Comparison of ENCODE assay signal across 8 cellular contexts in the genomic region with DNA sequence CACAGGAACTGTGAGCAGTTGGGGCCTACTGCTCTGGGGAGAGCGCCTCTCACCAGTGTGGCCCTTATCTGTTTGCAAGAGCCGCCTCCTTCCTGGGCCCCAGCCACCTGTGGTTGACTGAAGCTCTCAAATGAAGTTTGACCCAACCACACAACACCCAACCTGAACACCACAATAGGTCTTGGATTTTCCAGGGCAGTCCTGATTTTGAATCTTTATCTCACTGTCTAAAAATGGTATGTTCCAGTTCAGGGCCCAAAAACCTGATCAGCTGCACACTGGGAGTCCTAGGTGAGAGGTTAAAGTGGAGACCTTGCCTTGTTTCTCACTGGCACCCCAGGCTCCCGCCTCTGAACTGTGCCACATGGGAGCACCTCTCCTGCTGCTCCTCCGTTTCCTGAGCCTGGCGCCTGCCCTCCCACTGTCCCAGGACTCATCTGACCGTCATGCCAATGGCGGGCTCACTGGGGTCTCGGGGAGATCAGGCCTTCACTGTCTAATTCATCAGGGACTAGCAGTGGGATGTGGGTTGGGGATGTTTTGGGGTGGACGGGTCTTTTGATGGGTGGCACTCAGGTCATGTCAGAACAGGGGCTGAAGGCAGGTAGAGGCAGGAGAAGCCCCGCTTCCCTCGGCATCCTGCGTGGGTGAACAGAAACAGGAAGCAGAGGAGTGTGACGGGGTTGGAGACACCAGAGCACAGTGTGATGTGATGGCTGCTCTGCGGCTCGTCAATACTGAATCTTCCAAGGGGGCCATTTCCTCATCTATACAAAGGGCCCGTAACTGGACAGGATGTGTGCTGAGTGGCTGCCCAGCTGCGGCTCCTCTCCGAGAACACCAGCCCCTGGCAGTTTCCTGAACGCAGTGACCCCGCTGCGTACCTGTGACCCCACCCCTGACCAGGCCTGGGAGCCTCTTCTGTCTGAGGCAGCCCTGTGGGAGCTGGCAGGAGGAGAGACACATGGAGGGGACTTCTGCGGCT. TPM values are rescaled to one million over a fixed set of nuclear protein-coding genes. Genes with fewer than 3 reads are reported as not detected.
DNase-seq lines count a peak whose midpoint lies in the region; ATAC-seq and TF ChIP-seq lines count a peak whose summit lies in the region.

No MANE protein-coding gene starts in this region.

- ATAC-seq in GM18505 (IDR thresholded peaks at IDR 0.05; ENCODE audit: unreplicated experiment) (peak; percentile 64), HG03066 (IDR thresholded peaks at IDR 0.05; ENCODE audit: low read depth, unreplicated experiment) (peak; percentile 84)
- ATAC-seq in natural killer cell treated with Interleukin-12 subunit alpha and Interleukin-12 subunit beta and Interleukin-15 and Interleukin-18, amount 100 ng/mL, for 72 hours: peak; percentile 86

- peak overlapping the region; percentile 67 for H3K4me3 Mint-ChIP-seq in natural killer cell treated with Interleukin-12 subunit alpha and Interleukin-12 subunit beta and Interleukin-15 and Interleukin-18, amount 100 ng/mL, for 72 hours

- 89% methylated on average over 20 of the region's 22 CpGs for WGBS in mammary epithelial cell (ENCODE audit: low coverage, missing lambda C conversion rate)

- TF ChIP-seq POLR2A in GM18505 (IDR thresholded peaks at IDR 0.05; ENCODE audit: borderline replicate concordance, extremely low read depth, insufficient read depth, insufficient read length): no peak

- no peaks in the 10 kb centered on the region for H3K27me3 ChIP-seq in mammary epithelial cell (ENCODE audit: insufficient read depth, low read length)

- peak overlapping the region; percentile 90 to 97 for H3K27ac Mint-ChIP-seq in natural killer cell treated with Interleukin-12 subunit alpha and Interleukin-12 subunit beta and Interleukin-15 and Interleukin-18, amount 100 ng/mL, for 72 hours

- CTCF ChIA-PET in mammary epithelial cell (lab: Charles Lee; ENCODE audit: low non-redundant PET): no interaction called here

- H3K4me1 Mint-ChIP-seq in natural killer cell treated with Interleukin-12 subunit alpha and Interleukin-12 subunit beta and Interleukin-15 and Interleukin-18, amount 100 ng/mL, for 72 hours (ENCODE audit: low read depth in 2 of 2): peaks cover 21 to 28% of the 10 kb centered on the region in 2 donors

- H3K27ac ChIP-seq in mammary epithelial cell (ENCODE audit: insufficient read depth, low read depth, low read length): no peak overlapping the region

- no peaks in the 10 kb centered on the region for H3K36me3 Mint-ChIP-seq in natural killer cell treated with Interleukin-12 subunit alpha and Interleukin-12 subunit beta and Interleukin-15 and Interleukin-18, amount 100 ng/mL, for 72 hours

- H3K4me2 ChIP-seq in mammary epithelial cell (ENCODE audit: insufficient read depth, low read depth, low read length): no peak overlapping the region

- no peak for TF ChIP-seq CTCF in mammary epithelial cell (conservative IDR thresholded peaks at IDR 0.05 in 1 of 2, IDR thresholded peaks at IDR 0.05 in 1 of 2; ENCODE audit: extremely low read depth in 1 of 2, insufficient read depth in 1 of 2, low read depth in 1 of 2, low read length in 2 of 2)

- no peaks in the 10 kb centered on the region for H3K9me3 Mint-ChIP-seq in natural killer cell treated with Interleukin-12 subunit alpha and Interleukin-12 subunit beta and Interleukin-15 and Interleukin-18, amount 100 ng/mL, for 72 hours

- peaks cover 0 to 3% of the 10 kb centered on the region in 2 donors for H3K27me3 Mint-ChIP-seq in natural killer cell treated with Interleukin-12 subunit alpha and Interleukin-12 subunit beta and Interleukin-15 and Interleukin-18, amount 100 ng/mL, for 72 hours

- no peak overlapping the region for H2AFZ ChIP-seq in mammary epithelial cell (ENCODE audit: low read depth, low read length)

- DNase-seq in activated CD8-positive, alpha-beta memory T cell treated with anti-CD3 and anti-CD28 coated beads for 24 hours: peak; percentile 81
- DNase-seq in natural killer cell treated with Interleukin-12 subunit alpha and Interleukin-12 subunit beta and Interleukin-15 and Interleukin-18, amount 100 ng/mL, for 72 hours (ENCODE audit: low spot score): peak; percentile 71
- DNase-seq in NCI-H510A treated with DMSO at 0.1 percent for 48 hours (lab: John Stamatoyannopoulos, UW): no peak
- no peak for DNase-seq in DMS153 (lab: John Stamatoyannopoulos, UW)
- no peak for DNase-seq in ecto neural progenitor cell (ENCODE audit: low spot score)
- no peak for DNase-seq in mammary epithelial cell

- BruUV-seq in mammary epithelial cell (replicated peaks; lab: Mats Ljungman, UMichigan): no TSS peak

- no peaks in the 10 kb centered on the region for H3K79me2 ChIP-seq in mammary epithelial cell (ENCODE audit: insufficient read depth, low read length)

- no peak overlapping the region for H3K4me3 ChIP-seq in mammary epithelial cell (replicated peaks in 1 of 3; ENCODE audit: insufficient read depth in 1 of 3, low read depth in 2 of 3, low read length in 3 of 3)

- H3K9ac ChIP-seq in mammary epithelial cell (ENCODE audit: insufficient read depth, low read length): no peak overlapping the region

- dilution Hi-C loops in mammary epithelial cell (cut with HindIII; ENCODE audit: low sequenced_read_pairs): no loop called here

- peaks cover 4% of the 10 kb centered on the region for H3K4me1 ChIP-seq in mammary epithelial cell (ENCODE audit: insufficient read depth, low read length)

- no peaks in the 10 kb centered on the region for H3K36me3 ChIP-seq in mammary epithelial cell (ENCODE audit: insufficient read depth, low read length)

- in situ Hi-C loops in mammary epithelial cell (cut with MboI; ENCODE audit: low sequenced_read_pairs in 2 of 2): no loop called here

- H4K20me1 ChIP-seq in mammary epithelial cell (ENCODE audit: insufficient read depth, low read length): no peaks in the 10 kb centered on the region

- intact Hi-C loops in mammary epithelial cell (cut with micrococcal nuclease): no loop called here

- H3K9me3 ChIP-seq in mammary epithelial cell (replicated peaks; ENCODE audit: insufficient read depth, low read length): no peaks in the 10 kb centered on the region

RNA-seq across cellular contexts. Expression of a gene that starts 59.6 kb away (rescaled TPM):
- 10 to 100 TPM; 27.2 to 35.2 TPM for total RNA-seq in natural killer cell treated with Interleukin-12 subunit alpha and Interleukin-12 subunit beta and Interleukin-15 and Interleukin-18, amount 100 ng/mL, for 72 hours
- total RNA-seq in mammary epithelial cell: 10 to 100 TPM in 1 of 2 donors, 1 to 10 TPM in 1; 6.0 to 11.4 TPM
- 4.1 TPM for polyA plus RNA-seq in mammary epithelial cell
- 24.9 TPM for polyA minus RNA-seq in mammary epithelial cell

Comparison
In these comparisons a context has a peak if more than half of its experiments do, and no peak if none do; other contexts are left out.
1. DNase-seq: peak in activated CD8-positive, alpha-beta memory T cell treated with anti-CD3 and anti-CD28 coated beads for 24 hours (single experiment) and natural killer cell treated with Interleukin-12 subunit alpha and Interleukin-12 subunit beta and Interleukin-15 and Interleukin-18, amount 100 ng/mL, for 72 hours (single experiment); none in NCI-H510A treated with DMSO at 0.1 percent for 48 hours (single experiment), DMS153 (single experiment), ecto neural progenitor cell (single experiment) and mammary epithelial cell (single experiment).
2. Peak in every context shown above with its lines, with median percentiles within 50 percentile points of each other: ATAC-seq.